Comparison of ENCODE assay signal across 20 cellular contexts in genomic region chr19:17854061-17854460, GRCh38. TPM values are rescaled to one million over a fixed set of nuclear protein-coding genes. Genes with fewer than 3 reads are reported as not detected.
DNase-seq lines count a peak whose midpoint lies in the region; ATAC-seq, FAIRE-seq and TF ChIP-seq lines count a peak whose summit lies in the region.
"Had no signal": no experiment of that assay in that cellular context is flagged by ENCODE, and none has a peak within 500 bp of the region (broad histone marks: within the 10 kb centered on the region; RNA-seq: fewer than 3 reads in every experiment).

No MANE protein-coding gene starts in this region.

- no peak overlapping the region for H2BK20ac ChIP-seq in H1 (ENCODE audit: low read length)

- H3K18ac ChIP-seq in H1 (ENCODE audit: extremely low read depth, low read length) (no peak overlapping the region), neuronal stem cell (ENCODE audit: low read length) (no peak overlapping the region)

- H3K4me2 ChIP-seq in H1 (ENCODE audit: insufficient read depth in 1 of 2, low read depth in 2 of 2, low read length in 2 of 2), result no peak overlapping the region
- no peak overlapping the region for H3K4me2 ChIP-seq in neuronal stem cell (ENCODE audit: insufficient read depth, low read length, poor library complexity, severe bottlenecking)
- H3K4me2 ChIP-seq: BLaER1 had no signal

- no peak for TF ChIP-seq CTCF in heart left ventricle (IDR thresholded peaks at IDR 0.05)
- no peak for TF ChIP-seq CTCF in H1 (IDR thresholded peaks at IDR 0.05; ENCODE audit: control extremely low read depth in 1 of 3, insufficient read depth in 1 of 3, low read depth in 1 of 3, low read length in 3 of 3)

- no peak for TF ChIP-seq POLR2A in heart left ventricle (IDR thresholded peaks at IDR 0.05)
- TF ChIP-seq POLR2A in H1 (IDR thresholded peaks at IDR 0.05; ENCODE audit: control extremely low read depth in 1 of 2, low read depth in 2 of 2, low read length in 2 of 2), result no peak

- H2BK15ac ChIP-seq in H1 (ENCODE audit: low read length), result no peak overlapping the region
- no peak overlapping the region for H2BK15ac ChIP-seq in neuronal stem cell (ENCODE audit: low read length)

- no peaks in the 10 kb centered on the region for H4K20me1 ChIP-seq in H1 (replicated peaks in 1 of 2; ENCODE audit: control insufficient read depth in 1 of 2, insufficient read depth in 2 of 2, low read length in 2 of 2)
- H4K20me1 ChIP-seq: BLaER1 had no signal

- WGBS in heart left ventricle, 4 donors, result 79 to 91% (median 84%) methylated on average over 6 of the region's 6 CpGs
- WGBS in H1 (ENCODE audit: extremely low coverage in 1 of 2, insufficient coverage in 1 of 2, insufficient read length in 1 of 2, insufficient replicate concordance in 2 of 2, low coverage in 1 of 2, low lambda C conversion rate in 2 of 2, missing lambda C conversion rate in 1 of 2), 2 experiments, result 93% methylated on average over 6 of the region's 6 CpGs; no CpG with 5 or more reads in 1 of the 2 experiments
- no CpG with 5 or more reads among the region's 6 CpGs for WGBS in neuronal stem cell (ENCODE audit: extremely low coverage in 2 of 2, insufficient read length in 2 of 2, insufficient replicate concordance in 1 of 2), 2 donors

- H3K27ac ChIP-seq in heart left ventricle, result no peak overlapping the region
- H3K27ac ChIP-seq in H1 (ENCODE audit: low read depth, low read length), result no peak overlapping the region
- no peak overlapping the region for H3K27ac ChIP-seq in neuronal stem cell (replicated peaks; ENCODE audit: low read length)
- H3K27ac ChIP-seq: BLaER1 had no signal

- intact Hi-C loops in Right ventricle myocardium inferior (cut with DNase I), result loop anchor here (10.0 kb wide), 1 partner anchor 139 kb away; the partner anchor contains the start of gene MAP1S
- intact Hi-C loops in heart left ventricle (cut with DNase I), result loop anchor here (2.0 to 10.0 kb wide), 7 partner anchors 69 to 509 kb away; partner anchors contain the start of gene TMEM221 (in 2 of the 10)

- H3K23ac ChIP-seq in H1 (ENCODE audit: insufficient read length), result no peak overlapping the region
- no peak overlapping the region for H3K23ac ChIP-seq in neuronal stem cell (ENCODE audit: low read depth, low read length, poor library complexity)

- H4K91ac ChIP-seq in H1 (replicated peaks; ENCODE audit: insufficient read length, low read length), result no peak overlapping the region
- H4K91ac ChIP-seq in neuronal stem cell (ENCODE audit: low read depth, low read length, poor library complexity), result no peak overlapping the region

- no peaks in the 10 kb centered on the region for H3K79me1 ChIP-seq in H1 (ENCODE audit: low read depth, low read length)
- no peaks in the 10 kb centered on the region for H3K79me1 ChIP-seq in neuronal stem cell (ENCODE audit: low read depth, low read length)

- H3K4ac ChIP-seq in H1 (replicated peaks; ENCODE audit: insufficient read length, low read depth, low read length), result no peak overlapping the region
- no peak overlapping the region for H3K4ac ChIP-seq in neuronal stem cell (ENCODE audit: low read length)

- H3K56ac ChIP-seq in H1 (replicated peaks; ENCODE audit: insufficient read length, low read depth, low read length), result no peak overlapping the region

- H3K4me3 ChIP-seq in heart left ventricle, result no peak overlapping the region
- no peak overlapping the region for H3K4me3 ChIP-seq in H1 (ENCODE audit: extremely low read depth in 1 of 4, insufficient read depth in 2 of 4, low read depth in 3 of 4, low read length in 4 of 4)
- H3K4me3 ChIP-seq in neuronal stem cell (ENCODE audit: low read length in 2 of 2), result no peak overlapping the region
- H3K4me3 ChIP-seq: BLaER1 had no signal

- no peaks in the 10 kb centered on the region for H3K23me2 ChIP-seq in H1 (ENCODE audit: low read depth, low read length)

- H3K9ac ChIP-seq in H1 (replicated peaks in 1 of 4; ENCODE audit: extremely low read depth in 1 of 4, low read depth in 3 of 4, low read length in 3 of 4) (no peak overlapping the region), neuronal stem cell (ENCODE audit: low read depth, low read length, poor library complexity) (no peak overlapping the region)
- H3K9ac ChIP-seq: BLaER1 had no signal

- H2BK12ac ChIP-seq in H1 (ENCODE audit: low read depth, low read length) (no peak overlapping the region), neuronal stem cell (ENCODE audit: low read length) (peak overlapping the region; percentile 84)

- H2AFZ ChIP-seq in H1 (ENCODE audit: low read length), result no peak overlapping the region
- no peak overlapping the region for H2AFZ ChIP-seq in neuronal stem cell (ENCODE audit: low read length)

- ATAC-seq in Right ventricle myocardium inferior, result no peak
- ATAC-seq in heart left ventricle, result no peak

- H2BK5ac ChIP-seq in H1 (ENCODE audit: low read depth, low read length) (no peak overlapping the region), neuronal stem cell (ENCODE audit: low read length) (no peak overlapping the region)

- H3K4me1 ChIP-seq in heart left ventricle (peaks cover 0 to 34% (median under 1%) of the 10 kb centered on the region in 12 donors), H1 (replicated peaks in 1 of 4; ENCODE audit: control insufficient read depth in 3 of 4, insufficient read depth in 4 of 4, low read length in 3 of 4) (no peaks in the 10 kb centered on the region; a peak in 3 of 7 replicates), neuronal stem cell (ENCODE audit: control insufficient read depth in 2 of 2, insufficient read depth in 1 of 2, low read depth in 1 of 2, low read length in 2 of 2) (peaks cover under 1% of the 10 kb centered on the region in 2 donors)

- no peak overlapping the region for H2BK120ac ChIP-seq in H1 (replicated peaks; ENCODE audit: low read depth, low read length)
- H2BK120ac ChIP-seq in neuronal stem cell (ENCODE audit: low read depth, low read length), result no peak overlapping the region

- no peaks in the 10 kb centered on the region for H3K79me2 ChIP-seq in H1 (ENCODE audit: control insufficient read depth in 1 of 2, insufficient read depth in 2 of 2, low read length in 2 of 2)

- CTCF ChIA-PET in H1 (lab: Charles Lee; ENCODE audit: partially characterized antibody), result interaction anchor here (0.8 to 3.6 kb wide), 16 partner anchors 9 to 130 kb away, joined by 3 to 19 read pairs (median 5); partner anchors contain the start of genes B3GNT3 and CCDC124

- DNase-seq in Right ventricle myocardium inferior (ENCODE audit: missing footprints) (peak; percentile 63), heart left ventricle (no peak), H1 (ENCODE audit: low read depth in 1 of 2, low spot score in 2 of 2) (no peak), neuronal stem cell (ENCODE audit: low spot score) (no peak), NCI-H524 (lab: John Stamatoyannopoulos, UW) (no peak), RCC 7860 (ENCODE audit: low spot score) (no peak)
- no peak for DNase-seq in activated naive CD4-positive, alpha-beta T cell treated with anti-CD3 and anti-CD28 coated beads, Interleukin-2, amount 50 U/mL, for 16 hours
- DNase-seq: 8988T; CD4-positive, alpha-beta memory T cell; DMS153; DMS79; GDM1; GOT3; H9 had no signal

- H2AK5ac ChIP-seq in H1 (ENCODE audit: low read depth, low read length), result no peak overlapping the region
- H2AK5ac ChIP-seq in neuronal stem cell (ENCODE audit: low read depth, low read length), result peak overlapping the region; percentile 12

- H3K36me3 ChIP-seq in heart left ventricle, result no peaks in the 10 kb centered on the region
- H3K36me3 ChIP-seq in H1 (ENCODE audit: control insufficient read depth in 2 of 4, insufficient read depth in 4 of 4, low read length in 3 of 4), result no peaks in the 10 kb centered on the region
- no peaks in the 10 kb centered on the region for H3K36me3 ChIP-seq in neuronal stem cell (replicated peaks in 1 of 2; ENCODE audit: control insufficient read depth in 2 of 2, insufficient read depth in 2 of 2, low read length in 2 of 2)
- H3K36me3 ChIP-seq: BLaER1 had no signal

- no peaks in the 10 kb centered on the region for H3K27me3 ChIP-seq in heart left ventricle
- no peaks in the 10 kb centered on the region for H3K27me3 ChIP-seq in H1 (replicated peaks in 1 of 4; ENCODE audit: control insufficient read depth in 3 of 4, extremely low read depth in 1 of 4, insufficient read depth in 3 of 4, low read length in 3 of 4)
- H3K27me3 ChIP-seq in neuronal stem cell (ENCODE audit: control insufficient read depth in 3 of 3, insufficient read depth in 3 of 3, low read depth in 1 of 3, low read length in 3 of 3), result no peaks in the 10 kb centered on the region
- H3K27me3 ChIP-seq: BLaER1 had no signal

- no peak for TF ChIP-seq EP300 in H1 (IDR thresholded peaks at IDR 0.05; ENCODE audit: borderline replicate concordance in 1 of 2, low read depth in 2 of 2, low read length in 2 of 2)

- no peak for FAIRE-seq in H1 (lab: Jason Lieb, UNC)
- FAIRE-seq in RCC 7860 (lab: Jason Lieb, UNC), result no peak
- FAIRE-seq: HTR-8/SVneo had no signal

- no peaks in the 10 kb centered on the region for H3K9me3 ChIP-seq in heart left ventricle
- no peaks in the 10 kb centered on the region for H3K9me3 ChIP-seq in H1 (ENCODE audit: insufficient read depth in 2 of 2, low read depth in 1 of 2, low read length in 1 of 2)
- no peaks in the 10 kb centered on the region for H3K9me3 ChIP-seq in neuronal stem cell (replicated peaks in 1 of 2; ENCODE audit: control insufficient read depth in 2 of 2, insufficient read depth in 1 of 2, low read depth in 1 of 2, low read length in 2 of 2)
- H3K9me3 ChIP-seq: BLaER1 had no signal

- TF ChIP-seq RAD21 in H1 (IDR thresholded peaks at IDR 0.05 in 1 of 2, conservative IDR thresholded peaks at IDR 0.05 in 1 of 2; ENCODE audit: low read depth in 2 of 2, low read length in 2 of 2), result no peak

- H4K8ac ChIP-seq in H1 (ENCODE audit: extremely low read depth, insufficient read depth, low read length), result peak overlapping the region; percentile 51; the same call in 1 of the 2 replicates
- H4K8ac ChIP-seq in neuronal stem cell (ENCODE audit: low read depth, low read length), result no peak overlapping the region

- no peak overlapping the region for H4K5ac ChIP-seq in H1 (ENCODE audit: insufficient read length, low read depth, low read length)

- POLR2A ChIA-PET in H1 (lab: Charles Lee; ENCODE audit: partially characterized antibody), result interaction anchor here (1.4 to 12.1 kb wide), 2 partner anchors 8 to 24 kb away, joined by 3 to 141 read pairs; partner anchors contain the start of gene RPL18A

- H3K14ac ChIP-seq in H1 (ENCODE audit: insufficient read length) (no peak overlapping the region), neuronal stem cell (ENCODE audit: low read length) (no peak overlapping the region)

RNA-seq across cellular contexts. Expression of gene RPL18A, which starts 5.6 kb away (rescaled TPM):
- total RNA-seq in Right ventricle myocardium inferior, result 860 TPM
- 1,000 to 10,000 TPM in 2 of 9 donors, 100 to 1,000 TPM in 7; 566 to 1,124 (median 752) TPM for total RNA-seq in heart left ventricle
- 1,000 to 10,000 TPM in 1 of 2 donors, 100 to 1,000 TPM in 1; 787 to 2,031 TPM for polyA plus RNA-seq in heart left ventricle
- 2,749 and 2,894 TPM in 2 replicates for total RNA-seq in H1 (2021; fragmentation: NEBNext Ultra II Directional; extraction: Animal tissue kit (Norgen Biotek cat#: 25700))
- polyA plus RNA-seq in H1 (2011; rRNA removed), result 3,938 and 5,258 TPM in 2 replicates
- polyA plus RNA-seq in H1 (2011; cell fraction: cytosol; rRNA removed), result 4,102 TPM
- polyA plus RNA-seq in H1 (2011; cell fraction: nucleus; rRNA removed), result 3,741 TPM
- 2,900 to 4,037 TPM (median 3,755 TPM) in 4 replicates for polyA plus RNA-seq in H1 (2012, experiment 1 of 2)
- polyA plus RNA-seq in H1 (2012, experiment 2 of 2), result 5,025 TPM
- 2,492 TPM for polyA plus RNA-seq in H1 (2013, experiment 1 of 2)
- 2,474 TPM for polyA plus RNA-seq in H1 (2013, experiment 2 of 2)
- polyA minus RNA-seq in H1 (2011; rRNA and poly(A)+ RNA removed), result 555 and 636 TPM in 2 replicates
- polyA minus RNA-seq in H1 (2011; cell fraction: cytosol; rRNA and poly(A)+ RNA removed), result 2,052 TPM
- 752 TPM for polyA minus RNA-seq in H1 (2011; cell fraction: nucleus; rRNA and poly(A)+ RNA removed)
- polyA plus RNA-seq in neuronal stem cell (2013, experiment 1 of 2), result 3,857 TPM
- 3,701 TPM for polyA plus RNA-seq in neuronal stem cell (2013, experiment 2 of 2)

RNA-seq across cellular contexts. Expression of gene JAK3, which starts 6.3 kb away (rescaled TPM):
- total RNA-seq in Right ventricle myocardium inferior (1.9 TPM), heart left ventricle (10 to 100 TPM in 1 of 9 donors, 1 to 10 TPM in 7, under 1 TPM in 1; 0.77 to 29.2 (median 1.8) TPM)
- polyA plus RNA-seq in heart left ventricle (1 to 10 TPM in 1 of 2 donors, under 1 TPM in 1; 0.99 to 1.1 TPM), H1 (2011; rRNA removed) (4.7 TPM in 2 replicates)
- 3.2 and 4.0 TPM in 2 replicates for total RNA-seq in H1 (2021; fragmentation: NEBNext Ultra II Directional; extraction: Animal tissue kit (Norgen Biotek cat#: 25700))
- 3.2 TPM for polyA plus RNA-seq in H1 (2011; cell fraction: cytosol; rRNA removed)
- polyA plus RNA-seq in H1 (2011; cell fraction: nucleus; rRNA removed), result 4.1 TPM
- 2.1 to 3.0 TPM (median 2.5 TPM) in 4 replicates for polyA plus RNA-seq in H1 (2012, experiment 1 of 2)
- polyA plus RNA-seq in H1 (2012, experiment 2 of 2), result 1.9 TPM
- polyA plus RNA-seq in H1 (2013, experiment 1 of 2), result 3.3 TPM
- polyA plus RNA-seq in H1 (2013, experiment 2 of 2), result 3.3 TPM
- polyA minus RNA-seq in H1 (2011; rRNA and poly(A)+ RNA removed), result 3.8 and 4.4 TPM in 2 replicates
- polyA minus RNA-seq in H1 (2011; cell fraction: cytosol; rRNA and poly(A)+ RNA removed), result 3.1 TPM
- 2.7 TPM for polyA minus RNA-seq in H1 (2011; cell fraction: nucleus; rRNA and poly(A)+ RNA removed)
- polyA plus RNA-seq in neuronal stem cell (2013, experiment 1 of 2), result 3.2 TPM
- 3.3 TPM for polyA plus RNA-seq in neuronal stem cell (2013, experiment 2 of 2)

RNA-seq across cellular contexts. Expression of gene SLC5A5, which starts 17.7 kb away (rescaled TPM):
- total RNA-seq in Right ventricle myocardium inferior (not detected), heart left ventricle (not detected)
- polyA plus RNA-seq in heart left ventricle (not detected), H1 (2011; rRNA removed) (1.8 and 2.2 TPM in 2 replicates)
- 1.2 and 1.5 TPM in 2 replicates for total RNA-seq in H1 (2021; fragmentation: NEBNext Ultra II Directional; extraction: Animal tissue kit (Norgen Biotek cat#: 25700))
- polyA plus RNA-seq in H1 (2011; cell fraction: cytosol; rRNA removed), result 1.8 TPM
- polyA plus RNA-seq in H1 (2011; cell fraction: nucleus; rRNA removed), result 3.6 TPM
- 0.98 to 2.3 TPM (median 1.7 TPM) in 4 replicates for polyA plus RNA-seq in H1 (2012, experiment 1 of 2)
- 1.1 TPM for polyA plus RNA-seq in H1 (2012, experiment 2 of 2)
- 1.4 TPM for polyA plus RNA-seq in H1 (2013, experiment 1 of 2)
- polyA plus RNA-seq in H1 (2013, experiment 2 of 2), result 1.7 TPM
- 1.4 and 1.9 TPM in 2 replicates for polyA minus RNA-seq in H1 (2011; rRNA and poly(A)+ RNA removed)
- polyA minus RNA-seq in H1 (2011; cell fraction: cytosol; rRNA and poly(A)+ RNA removed), result 3.1 TPM
- polyA minus RNA-seq in H1 (2011; cell fraction: nucleus; rRNA and poly(A)+ RNA removed), result 2.7 TPM
- 0.08 TPM for polyA plus RNA-seq in neuronal stem cell (2013, experiment 1 of 2)
- polyA plus RNA-seq in neuronal stem cell (2013, experiment 2 of 2), result 0.19 TPM
- total RNA-seq: A673, Daoy had no signal
- polyA plus RNA-seq: AG04450, CD14-positive monocyte had no signal

RNA-seq across cellular contexts. Expression of gene INSL3, which starts 32.7 kb away (rescaled TPM):
- total RNA-seq in Right ventricle myocardium inferior, result not detected
- total RNA-seq in heart left ventricle, result under 1 TPM in 1 of 9 donors, not detected in 8; 0.56 TPM
- not detected for polyA plus RNA-seq in heart left ventricle
- total RNA-seq in H1 (2021; fragmentation: NEBNext Ultra II Directional; extraction: Animal tissue kit (Norgen Biotek cat#: 25700)), result 0.41 and 1.2 TPM in 2 replicates
- 1.1 and 1.5 TPM in 2 replicates for polyA plus RNA-seq in H1 (2011; rRNA removed)
- 0.44 TPM for polyA plus RNA-seq in H1 (2011; cell fraction: cytosol; rRNA removed)
- 1.9 TPM for polyA plus RNA-seq in H1 (2011; cell fraction: nucleus; rRNA removed)
- polyA plus RNA-seq in H1 (2012, experiment 1 of 2), result 1.2 to 1.5 TPM (median 1.4 TPM) in 3 of 4 replicates, not detected in the other
- 1.00 TPM for polyA plus RNA-seq in H1 (2012, experiment 2 of 2)
- polyA plus RNA-seq in H1 (2013, experiment 1 of 2), result 0.87 TPM
- polyA plus RNA-seq in H1 (2013, experiment 2 of 2), result 1.1 TPM
- 0.69 and 0.71 TPM in 2 replicates for polyA minus RNA-seq in H1 (2011; rRNA and poly(A)+ RNA removed)
- polyA minus RNA-seq in H1 (2011; cell fraction: cytosol; rRNA and poly(A)+ RNA removed), result 1.8 TPM
- polyA minus RNA-seq in H1 (2011; cell fraction: nucleus; rRNA and poly(A)+ RNA removed), result not detected
- polyA plus RNA-seq in neuronal stem cell (2013, experiment 1 of 2), result 2.2 TPM
- polyA plus RNA-seq in neuronal stem cell (2013, experiment 2 of 2), result 1.8 TPM
- total RNA-seq: A673, Daoy had no signal
- polyA plus RNA-seq: AG04450 had no signal

RNA-seq across cellular contexts. Expression of gene B3GNT3, which starts 59.1 kb away (rescaled TPM):
- total RNA-seq in Right ventricle myocardium inferior, result not detected
- not detected for total RNA-seq in heart left ventricle
- not detected for polyA plus RNA-seq in heart left ventricle
- 1.5 and 1.8 TPM in 2 replicates for total RNA-seq in H1 (2021; fragmentation: NEBNext Ultra II Directional; extraction: Animal tissue kit (Norgen Biotek cat#: 25700))
- 1.5 and 2.1 TPM in 2 replicates for polyA plus RNA-seq in H1 (2011; rRNA removed)
- polyA plus RNA-seq in H1 (2011; cell fraction: cytosol; rRNA removed), result 0.96 TPM
- 1.6 TPM for polyA plus RNA-seq in H1 (2011; cell fraction: nucleus; rRNA removed)
- polyA plus RNA-seq in H1 (2012, experiment 1 of 2), result 0.86 to 2.0 TPM (median 1.5 TPM) in 4 replicates
- 1.5 TPM for polyA plus RNA-seq in H1 (2012, experiment 2 of 2)
- polyA plus RNA-seq in H1 (2013, experiment 1 of 2), result 2.6 TPM
- 2.9 TPM for polyA plus RNA-seq in H1 (2013, experiment 2 of 2)
- 1.4 and 1.5 TPM in 2 replicates for polyA minus RNA-seq in H1 (2011; rRNA and poly(A)+ RNA removed)
- 1.6 TPM for polyA minus RNA-seq in H1 (2011; cell fraction: cytosol; rRNA and poly(A)+ RNA removed)
- polyA minus RNA-seq in H1 (2011; cell fraction: nucleus; rRNA and poly(A)+ RNA removed), result 0.60 TPM
- 0.03 TPM for polyA plus RNA-seq in neuronal stem cell (2013, experiment 1 of 2)
- not detected for polyA plus RNA-seq in neuronal stem cell (2013, experiment 2 of 2)
- total RNA-seq: A673; CD4-positive, alpha-beta memory T cell had no signal
- polyA plus RNA-seq: AG04450, CD14-positive monocyte had no signal
